In genomic region chr19:43936219-43936618, GRCh38 we compare ENCODE assay signal across 13 cellular contexts. TPM values are rescaled to one million over a fixed set of nuclear protein-coding genes. Genes with fewer than 3 reads are reported as not detected.
DNase-seq lines count a peak whose midpoint lies in the region; ATAC-seq and TF ChIP-seq lines count a peak whose summit lies in the region.
"Had no signal": no experiment of that assay in that cellular context is flagged by ENCODE, and none has a peak within 500 bp of the region (broad histone marks: within the 10 kb centered on the region; RNA-seq: fewer than 3 reads in every experiment).

No MANE protein-coding gene starts in this region.

- H3K9me3 ChIP-seq in OCI-LY3 (ENCODE audit: insufficient read depth, low read length), result peaks cover 10% of the 10 kb centered on the region; the same call in 1 of the 2 replicates
- H3K9me3 ChIP-seq: pancreas had no signal

- no peak overlapping the region for H3K4me3 ChIP-seq in OCI-LY3 (ENCODE audit: low read length)

- peaks cover 26% of the 10 kb centered on the region for H3K36me3 ChIP-seq in OCI-LY3 (replicated peaks; ENCODE audit: low read depth, low read length)

- no peak overlapping the region for H3K27ac Mint-ChIP-seq in activated CD8-positive, alpha-beta T cell treated with anti-CD3 and anti-CD28 coated beads for 36 hours
- no peak overlapping the region for H3K27ac Mint-ChIP-seq in activated CD8-positive, alpha-beta T cell treated with anti-CD3 and anti-CD28 coated beads, Interleukin-2, amount 10 ng/mL, durations not matched to agents 7 days and 5 days
- H3K27ac Mint-ChIP-seq in immature natural killer cell, result peak overlapping the region in 1 of 6 donors; percentile 70
- H3K27ac Mint-ChIP-seq in stimulated activated effector memory CD8-positive, alpha-beta T cell treated with anti-CD3 and anti-CD28 coated beads, Interleukin-12 subunit alpha, Interleukin-12 subunit beta, amount 100 ng/mL, for 72 hours, result no peak overlapping the region

- no peak overlapping the region for H3K27ac ChIP-seq in OCI-LY3 (ENCODE audit: low read length)
- H3K27ac ChIP-seq: pancreas had no signal

- peak; percentile 3 for DNase-seq in activated CD8-positive, alpha-beta T cell treated with anti-CD3 and anti-CD28 coated beads for 36 hours
- no peak for DNase-seq in activated CD8-positive, alpha-beta T cell treated with anti-CD3 and anti-CD28 coated beads, Interleukin-2, amount 10 ng/mL, durations not matched to agents 7 days and 5 days
- DNase-seq in immature natural killer cell (no peak), NCI-H2107 (lab: John Stamatoyannopoulos, UW) (no peak), NCI-H2081 (lab: John Stamatoyannopoulos, UW) (no peak), NCI-H1092 treated with DMSO at 0.1 percent for 48 hours (lab: John Stamatoyannopoulos, UW) (no peak)
- no peak for DNase-seq in stimulated activated effector memory CD8-positive, alpha-beta T cell treated with anti-CD3 and anti-CD28 coated beads, Interleukin-12 subunit alpha, Interleukin-12 subunit beta, amount 100 ng/mL, for 72 hours (ENCODE audit: low spot score in 2 of 2)
- DNase-seq: anterior cingulate cortex; NCI-H1436; NCI-H748 treated with DMSO at 0.1 percent for 48 hours; pancreas; stimulated activated CD4-positive, alpha-beta T cell treated with anti-CD3 and anti-CD28 coated beads, Interleukin-12 subunit alpha, Interleukin-12 subunit beta, amount 100 ng/mL, for 4 hours had no signal

- peaks cover 16% of the 10 kb centered on the region for H3K4me1 Mint-ChIP-seq in activated CD8-positive, alpha-beta T cell treated with anti-CD3 and anti-CD28 coated beads for 36 hours (ENCODE audit: low read depth)
- peaks cover 24% of the 10 kb centered on the region for H3K4me1 Mint-ChIP-seq in activated CD8-positive, alpha-beta T cell treated with anti-CD3 and anti-CD28 coated beads, Interleukin-2, amount 10 ng/mL, durations not matched to agents 7 days and 5 days (ENCODE audit: low read depth)
- peaks cover 21 to 35% of the 10 kb centered on the region in 2 donors for H3K4me1 Mint-ChIP-seq in immature natural killer cell
- H3K4me1 Mint-ChIP-seq in stimulated activated effector memory CD8-positive, alpha-beta T cell treated with anti-CD3 and anti-CD28 coated beads, Interleukin-12 subunit alpha, Interleukin-12 subunit beta, amount 100 ng/mL, for 72 hours, result peaks cover 7% of the 10 kb centered on the region

- peak overlapping the region; percentile 98; the same call in 1 of the 2 replicates for H2AFZ ChIP-seq in OCI-LY3 (ENCODE audit: low read depth, low read length)

- no peak for TF ChIP-seq CTCF in activated CD8-positive, alpha-beta T cell treated with anti-CD3 and anti-CD28 coated beads for 36 hours (IDR thresholded peaks at IDR 0.05)
- TF ChIP-seq CTCF in OCI-LY3 (IDR thresholded peaks at IDR 0.05; ENCODE audit: low read depth, low read length), result no peak

- peaks cover 11% of the 10 kb centered on the region for H3K4me1 ChIP-seq in OCI-LY3 (ENCODE audit: low read length)

- ATAC-seq in activated CD8-positive, alpha-beta T cell treated with anti-CD3 and anti-CD28 coated beads for 36 hours, result no peak
- ATAC-seq in activated CD8-positive, alpha-beta T cell treated with anti-CD3 and anti-CD28 coated beads, Interleukin-2, amount 10 ng/mL, durations not matched to agents 7 days and 5 days, result no peak
- no peak for ATAC-seq in stimulated activated effector memory CD8-positive, alpha-beta T cell treated with anti-CD3 and anti-CD28 coated beads, Interleukin-12 subunit alpha, Interleukin-12 subunit beta, amount 100 ng/mL, for 72 hours

- H3K4me3 Mint-ChIP-seq in activated CD8-positive, alpha-beta T cell treated with anti-CD3 and anti-CD28 coated beads for 36 hours, result no peak overlapping the region
- no peak overlapping the region for H3K4me3 Mint-ChIP-seq in activated CD8-positive, alpha-beta T cell treated with anti-CD3 and anti-CD28 coated beads, Interleukin-2, amount 10 ng/mL, durations not matched to agents 7 days and 5 days
- H3K4me3 Mint-ChIP-seq in immature natural killer cell, result peak overlapping the region; percentile 18 to 95 (median 95)
- H3K4me3 Mint-ChIP-seq in stimulated activated effector memory CD8-positive, alpha-beta T cell treated with anti-CD3 and anti-CD28 coated beads, Interleukin-12 subunit alpha, Interleukin-12 subunit beta, amount 100 ng/mL, for 72 hours, result peak overlapping the region; percentile 88

- intact Hi-C loops in activated CD8-positive, alpha-beta T cell treated with anti-CD3 and anti-CD28 coated beads for 36 hours (cut with micrococcal nuclease), result loop anchor here (10.0 kb wide), 1 partner anchor 69 kb away; the partner anchor contains the start of gene ZNF230

- no peaks in the 10 kb centered on the region for H3K27me3 ChIP-seq in OCI-LY3 (ENCODE audit: low read depth, low read length)
- H3K27me3 ChIP-seq: pancreas had no signal

- no peak overlapping the region for H3K4me2 ChIP-seq in OCI-LY3 (ENCODE audit: low read length)

- no peaks in the 10 kb centered on the region for H4K20me1 ChIP-seq in OCI-LY3 (ENCODE audit: insufficient read depth, low read length)

- H3K79me2 ChIP-seq in OCI-LY3 (ENCODE audit: low read length), result peaks cover 8% of the 10 kb centered on the region

- CTCF ChIA-PET in activated CD8-positive, alpha-beta T cell treated with anti-CD3 and anti-CD28 coated beads for 36 hours (lab: Charles Lee), result interaction anchor here (1.9 kb wide), 1 partner anchor 16 kb away, joined by 6 read pairs; no protein-coding TSS in a partner anchor
- CTCF ChIA-PET in activated CD8-positive, alpha-beta T cell treated with anti-CD3 and anti-CD28 coated beads, Interleukin-2, amount 10 ng/mL, durations not matched to agents 7 days and 5 days (lab: Charles Lee), result interaction anchor here (1.1 to 1.8 kb wide), 3 partner anchors 10 to 171 kb away, joined by 3 to 6 read pairs (median 4); no protein-coding TSS in a partner anchor

- H3K9me3 Mint-ChIP-seq in activated CD8-positive, alpha-beta T cell treated with anti-CD3 and anti-CD28 coated beads for 36 hours, result peaks cover 3% of the 10 kb centered on the region
- H3K9me3 Mint-ChIP-seq in activated CD8-positive, alpha-beta T cell treated with anti-CD3 and anti-CD28 coated beads, Interleukin-2, amount 10 ng/mL, durations not matched to agents 7 days and 5 days (ENCODE audit: insufficient read depth), result peaks cover 25% of the 10 kb centered on the region
- H3K9me3 Mint-ChIP-seq in immature natural killer cell, result peaks cover 0 to 10% (median 4%) of the 10 kb centered on the region in 6 donors
- H3K9me3 Mint-ChIP-seq in stimulated activated effector memory CD8-positive, alpha-beta T cell treated with anti-CD3 and anti-CD28 coated beads, Interleukin-12 subunit alpha, Interleukin-12 subunit beta, amount 100 ng/mL, for 72 hours, result no peaks in the 10 kb centered on the region

- H3K9ac ChIP-seq in OCI-LY3 (ENCODE audit: low read length), result no peak overlapping the region

- peaks cover 17% of the 10 kb centered on the region for H3K36me3 Mint-ChIP-seq in activated CD8-positive, alpha-beta T cell treated with anti-CD3 and anti-CD28 coated beads for 36 hours (ENCODE audit: low read depth)
- H3K36me3 Mint-ChIP-seq in activated CD8-positive, alpha-beta T cell treated with anti-CD3 and anti-CD28 coated beads, Interleukin-2, amount 10 ng/mL, durations not matched to agents 7 days and 5 days (ENCODE audit: low read depth), result peaks cover 29% of the 10 kb centered on the region
- peaks cover 9 to 19% (median 12%) of the 10 kb centered on the region in 3 donors for H3K36me3 Mint-ChIP-seq in immature natural killer cell
- H3K36me3 Mint-ChIP-seq in stimulated activated effector memory CD8-positive, alpha-beta T cell treated with anti-CD3 and anti-CD28 coated beads, Interleukin-12 subunit alpha, Interleukin-12 subunit beta, amount 100 ng/mL, for 72 hours, result peaks cover 23% of the 10 kb centered on the region

- H3K27me3 Mint-ChIP-seq in activated CD8-positive, alpha-beta T cell treated with anti-CD3 and anti-CD28 coated beads for 36 hours, result peaks cover under 1% of the 10 kb centered on the region
- H3K27me3 Mint-ChIP-seq in activated CD8-positive, alpha-beta T cell treated with anti-CD3 and anti-CD28 coated beads, Interleukin-2, amount 10 ng/mL, durations not matched to agents 7 days and 5 days (ENCODE audit: low read depth), result no peaks in the 10 kb centered on the region
- H3K27me3 Mint-ChIP-seq in immature natural killer cell (ENCODE audit: low read depth in 3 of 3), result peaks cover 0 to 8% (median 4%) of the 10 kb centered on the region in 3 donors

- POLR2A ChIA-PET in activated CD8-positive, alpha-beta T cell treated with anti-CD3 and anti-CD28 coated beads for 36 hours (lab: Charles Lee), result interaction anchor here (1.2 kb wide), 1 partner anchor 158 kb away, joined by 5 read pairs; the partner anchor contains the start of gene ZNF224
- POLR2A ChIA-PET in activated CD8-positive, alpha-beta T cell treated with anti-CD3 and anti-CD28 coated beads, Interleukin-2, amount 10 ng/mL, durations not matched to agents 7 days and 5 days (lab: Charles Lee), result interaction anchor here (0.6 kb wide), 1 partner anchor 107 kb away, joined by 4 read pairs; no protein-coding TSS in a partner anchor

RNA-seq across cellular contexts. Expression of gene ZNF45, which starts 1.1 kb away (rescaled TPM):
- total RNA-seq in activated CD8-positive, alpha-beta T cell treated with anti-CD3 and anti-CD28 coated beads for 36 hours, result 1 to 10 TPM; 7.9 to 8.8 TPM
- total RNA-seq in activated CD8-positive, alpha-beta T cell treated with anti-CD3 and anti-CD28 coated beads, Interleukin-2, amount 10 ng/mL, durations not matched to agents 7 days and 5 days, result 10 to 100 TPM; 14.0 to 16.5 TPM
- polyA plus RNA-seq in immature natural killer cell, result 10 to 100 TPM in 1 of 3 donors, 1 to 10 TPM in 2; 6.5 to 15.9 (median 7.7) TPM

RNA-seq across cellular contexts. Expression of gene ZNF221, which starts 14.8 kb away (rescaled TPM):
- total RNA-seq in activated CD8-positive, alpha-beta T cell treated with anti-CD3 and anti-CD28 coated beads for 36 hours, result 1 to 10 TPM; 1.0 to 1.6 TPM
- 1 to 10 TPM; 1.9 TPM for total RNA-seq in activated CD8-positive, alpha-beta T cell treated with anti-CD3 and anti-CD28 coated beads, Interleukin-2, amount 10 ng/mL, durations not matched to agents 7 days and 5 days
- polyA plus RNA-seq in immature natural killer cell, result 1 to 10 TPM in 1 of 3 donors, under 1 TPM in 1, not detected in 1; 0.67 to 3.0 TPM

RNA-seq across cellular contexts. Expression of gene ZNF155, which starts 47.8 kb away (rescaled TPM):
- 1 to 10 TPM; 2.6 to 2.9 TPM for total RNA-seq in activated CD8-positive, alpha-beta T cell treated with anti-CD3 and anti-CD28 coated beads for 36 hours
- total RNA-seq in activated CD8-positive, alpha-beta T cell treated with anti-CD3 and anti-CD28 coated beads, Interleukin-2, amount 10 ng/mL, durations not matched to agents 7 days and 5 days, result 1 to 10 TPM; 2.2 to 3.0 TPM
- polyA plus RNA-seq in immature natural killer cell, result 1 to 10 TPM; 2.1 to 3.0 (median 2.6) TPM

RNA-seq across cellular contexts. Expression of gene ZNF404, which starts 52.5 kb away (rescaled TPM):
- 1 to 10 TPM; 2.1 to 2.7 TPM for total RNA-seq in activated CD8-positive, alpha-beta T cell treated with anti-CD3 and anti-CD28 coated beads for 36 hours
- 1 to 10 TPM; 1.6 to 2.6 TPM for total RNA-seq in activated CD8-positive, alpha-beta T cell treated with anti-CD3 and anti-CD28 coated beads, Interleukin-2, amount 10 ng/mL, durations not matched to agents 7 days and 5 days
- 1 to 10 TPM; 1.6 to 5.5 (median 2.3) TPM for polyA plus RNA-seq in immature natural killer cell

Comparison
In these comparisons a context has a peak if more than half of its experiments do, and no peak if none do; other contexts are left out.
1. H3K4me3 Mint-ChIP-seq: peak in immature natural killer cell (5 of 5) and stimulated activated effector memory CD8-positive, alpha-beta T cell treated with anti-CD3 and anti-CD28 coated beads, Interleukin-12 subunit alpha, Interleukin-12 subunit beta, amount 100 ng/mL, for 72 hours (single experiment); none in activated CD8-positive, alpha-beta T cell treated with anti-CD3 and anti-CD28 coated beads for 36 hours (single experiment) and activated CD8-positive, alpha-beta T cell treated with anti-CD3 and anti-CD28 coated beads, Interleukin-2, amount 10 ng/mL, durations not matched to agents 7 days and 5 days (single experiment).